ENCODE assay signal across 9 cellular contexts in the genomic region with DNA sequence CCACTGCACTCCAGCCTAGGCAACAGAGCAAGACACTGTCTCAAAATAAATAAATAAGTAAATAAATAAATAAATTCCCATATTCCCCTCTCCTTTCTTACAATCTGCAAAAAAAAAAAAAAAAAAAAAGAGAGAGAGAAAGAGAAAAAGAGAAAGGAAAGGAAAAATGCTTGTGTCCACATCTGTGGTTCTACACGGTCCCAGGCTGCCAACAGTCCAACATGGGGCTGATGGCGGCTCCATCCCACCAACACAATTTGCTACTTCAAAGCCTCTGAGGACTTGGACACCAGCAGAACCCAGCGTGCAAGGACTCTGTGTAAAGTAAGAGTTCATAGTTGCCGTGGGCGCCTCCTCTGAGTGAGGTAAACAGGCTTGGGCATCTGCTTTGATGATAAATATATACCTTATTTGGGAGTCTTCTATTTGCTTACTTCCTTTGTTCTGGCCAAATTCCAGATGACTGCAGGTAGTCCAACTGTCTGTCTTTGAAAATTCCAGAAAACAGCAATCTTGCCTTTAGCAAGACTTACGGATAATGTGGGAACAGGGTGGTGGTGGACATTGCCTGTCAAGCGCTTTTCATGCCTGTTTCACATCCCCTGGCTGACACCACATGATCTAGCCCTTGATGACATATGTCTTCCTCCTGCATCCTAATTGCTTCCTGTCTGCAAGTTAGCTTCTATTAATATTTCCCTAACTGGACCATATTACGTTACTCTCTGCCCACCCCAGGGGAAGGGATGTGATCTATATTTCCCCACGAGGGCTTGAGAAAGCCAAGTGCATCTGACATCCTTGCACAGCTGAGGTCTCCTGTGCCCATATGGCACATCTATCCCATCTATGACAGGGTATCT. TPM values are rescaled to one million over a fixed set of nuclear protein-coding genes. Genes with fewer than 3 reads are reported as not detected.
A peak's percentile ranks its signal among the peaks of the same experiment; 100 is the strongest.
DNase-seq lines count a peak whose midpoint lies in the region; ATAC-seq and TF ChIP-seq lines count a peak whose summit lies in the region.
"Had no signal": no experiment of that assay in that cellular context is flagged by ENCODE, and none has a peak within 500 bp of the region (broad histone marks: within the 10 kb centered on the region; RNA-seq: fewer than 3 reads in every experiment).

No MANE protein-coding gene starts in this region.

- DNase-seq in NCI-H748 (lab: John Stamatoyannopoulos, UW; ENCODE audit: unreplicated experiment), result peak; percentile 45
- no peak for DNase-seq in NCI-H748 treated with DMSO at 0.1 percent for 48 hours (lab: John Stamatoyannopoulos, UW)
- DNase-seq in Peyer's patch, result peak in 2 of 3 donors; percentile 35 to 50
- peak; percentile 41 for DNase-seq in posterior vena cava (ENCODE audit: low spot score)
- no peak for DNase-seq in ascending aorta (ENCODE audit: low spot score in 2 of 2)
- DNase-seq in H7, result no peak
- DNase-seq: gastrocnemius medialis had no signal

- ATAC-seq in HG02852 (IDR thresholded peaks at IDR 0.05; ENCODE audit: unreplicated experiment) (peak; percentile 50), GM21737 (IDR thresholded peaks at IDR 0.05; ENCODE audit: unreplicated experiment) (no peak)

- peaks cover 0 to 3% (median 0%) of the 10 kb centered on the region in 3 donors for H3K36me3 ChIP-seq in Peyer's patch
- H3K36me3 ChIP-seq in ascending aorta, result peaks cover 0 to 4% of the 10 kb centered on the region in 2 donors
- no peaks in the 10 kb centered on the region; the same call in 1 of the 2 replicates for H3K36me3 ChIP-seq in H7 (replicated peaks; ENCODE audit: control insufficient read depth, insufficient read depth, low read length)
- H3K36me3 ChIP-seq: gastrocnemius medialis had no signal

- intact Hi-C loops in posterior vena cava (cut with DNase I), result no loop called here
- intact Hi-C loops in ascending aorta (cut with DNase I), result no loop called here

- H3K4me1 ChIP-seq in Peyer's patch, result peaks cover 0 to 33% (median 13%) of the 10 kb centered on the region in 4 donors
- peaks cover 0 to 32% of the 10 kb centered on the region in 2 donors for H3K4me1 ChIP-seq in ascending aorta

- no peak for TF ChIP-seq POLR2A in Peyer's patch (IDR thresholded peaks at IDR 0.05)

- TF ChIP-seq CTCF in Peyer's patch (IDR thresholded peaks at IDR 0.05), result no peak
- no peak for TF ChIP-seq CTCF in ascending aorta (IDR thresholded peaks at IDR 0.05)

- peak overlapping the region in 3 of 4 donors; percentile 9 to 31 (median 18) for H3K27ac ChIP-seq in Peyer's patch
- H3K27ac ChIP-seq in ascending aorta, result peak overlapping the region in 1 of 2 donors; percentile 4

- H3K9me3 ChIP-seq in Peyer's patch (no peaks in the 10 kb centered on the region), ascending aorta (no peaks in the 10 kb centered on the region)
- H3K9me3 ChIP-seq: gastrocnemius medialis had no signal

- H3K4me3 ChIP-seq in Peyer's patch (no peak overlapping the region), ascending aorta (no peak overlapping the region), H7 (ENCODE audit: insufficient read depth, low read depth, low read length) (no peak overlapping the region)
- H3K4me3 ChIP-seq: gastrocnemius medialis had no signal

- H3K27me3 ChIP-seq in Peyer's patch (no peaks in the 10 kb centered on the region), ascending aorta (no peaks in the 10 kb centered on the region), H7 (ENCODE audit: control insufficient read depth, insufficient read depth, low read length) (no peaks in the 10 kb centered on the region)
- H3K27me3 ChIP-seq: gastrocnemius medialis had no signal

RNA-seq across cellular contexts. Expression of a gene that starts 10.1 kb away (rescaled TPM):
- 10 to 100 TPM; 20.1 to 56.9 (median 32.3) TPM for total RNA-seq in Peyer's patch
- total RNA-seq in posterior vena cava, result 10 to 100 TPM; 70.0 to 76.4 TPM
- 40.7 TPM for total RNA-seq in ascending aorta
- total RNA-seq in H7 (2014; rRNA removed; shearing (Covaris generic)), result 71.8 and 85.6 TPM in 2 replicates

Comparison
In these comparisons a context has a peak if more than half of its experiments do, and no peak if none do; other contexts are left out.
1. DNase-seq: peak in NCI-H748 (single experiment), Peyer's patch (2 of 3) and posterior vena cava (single experiment); none in NCI-H748 treated with DMSO at 0.1 percent for 48 hours (single experiment), ascending aorta (0 of 2) and H7 (single experiment).